In the genomic region with DNA sequence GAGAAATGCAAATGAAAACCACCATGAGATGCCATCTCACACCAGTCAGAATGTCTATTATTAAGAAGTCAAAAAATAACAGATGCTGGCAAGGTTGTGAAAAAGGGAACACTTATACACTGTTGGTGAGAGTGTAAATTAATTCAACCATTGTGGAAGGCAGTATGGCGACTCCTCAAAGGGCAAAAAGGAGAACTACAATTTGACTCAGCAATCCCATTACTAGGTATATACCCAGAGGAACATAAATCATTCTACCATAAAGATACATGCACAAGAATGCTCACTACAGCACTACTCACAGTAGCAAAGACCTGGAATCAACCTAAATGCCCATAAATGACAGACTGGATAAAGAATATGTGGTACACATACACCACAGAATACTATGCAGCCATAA, we compare ENCODE assay signal across 11 cellular contexts.
"Had no signal": no experiment of that assay in that cellular context is flagged by ENCODE, and none has a peak within 500 bp of the region (broad histone marks: within the 10 kb centered on the region; RNA-seq: fewer than 3 reads in every experiment).

No MANE protein-coding gene starts in this region.

- H3K4me3 Mint-ChIP-seq: GM23338, H9, HFFc6 had no signal

- H3K9ac ChIP-seq: GM23248 had no signal

- H3K4me3 ChIP-seq: GM23248, GM23338, HAP-1 had no signal

- H3K27ac Mint-ChIP-seq: GM23338, H9, HFFc6 had no signal

- H2AFZ ChIP-seq: GM23248, GM23338 had no signal

- ATAC-seq: GM23338, HCT116 had no signal

- H3K27ac ChIP-seq: GM23248 had no signal

- H3K36me3 ChIP-seq: HAP-1 had no signal

- FAIRE-seq: H1, H54 had no signal

- H3K4me1 Mint-ChIP-seq: GM23338, H9 had no signal

- DNase-seq: GM23248, GOT3, H7, H9, HCEC 1CT, HFFc6 had no signal

- H3K9me3 ChIP-seq: HAP-1 had no signal

- H3K4me1 ChIP-seq: HAP-1 had no signal

- H3K4me2 ChIP-seq: GM23338 had no signal

- H3K9me3 Mint-ChIP-seq: GM23338, H9 had no signal
